Comparison of ENCODE assay signal across 2 cellular contexts in genomic region chr5:60896991-60897390, GRCh38.
A peak's percentile ranks its signal among the peaks of the same experiment; 100 is the strongest.
TF ChIP-seq lines count a peak whose summit lies in the region.

No MANE protein-coding gene starts in this region.

TF ChIP-seq in GM12891, 5 proteins besides CTCF, POLR2A, EP300 and RAD21 (continued from another document):
- peak; percentile 10; the same call in 1 of the 2 replicates for TF ChIP-seq SPI1 (IDR thresholded peaks at IDR 0.05; ENCODE audit: low read depth, low read length)
- no peak for TF ChIP-seq POLR2AphosphoS5 (IDR thresholded peaks at IDR 0.05; ENCODE audit: low read depth, low read length)
- no peak for TF ChIP-seq TAF1 (IDR thresholded peaks at IDR 0.05; ENCODE audit: low read depth, low read length)

TF ChIP-seq in K562, 482 proteins besides CTCF, POLR2A, EP300 and RAD21 (continued from another document):
- peak; percentile 69; the same call in 1 of the 2 replicates for TF ChIP-seq SPI1 (IDR thresholded peaks at IDR 0.05; ENCODE audit: borderline replicate concordance, low read depth, low read length)
